ENCODE assay signal across 25 cellular contexts in genomic region chr7:25026156-25026555, GRCh38. TPM values are rescaled to one million over a fixed set of nuclear protein-coding genes. Genes with fewer than 3 reads are reported as not detected.
DNase-seq lines count a peak whose midpoint lies in the region; ATAC-seq and TF ChIP-seq lines count a peak whose summit lies in the region.
"Had no signal": no experiment of that assay in that cellular context is flagged by ENCODE, and none has a peak within 500 bp of the region (broad histone marks: within the 10 kb centered on the region; RNA-seq: fewer than 3 reads in every experiment).

No MANE protein-coding gene starts in this region.

- dilution Hi-C loops in IMR-90 (cut with HindIII; ENCODE audit: low sequenced_read_pairs, unreplicated experiment): no loop called here

- TF ChIP-seq RAD21 in IMR-90 (IDR thresholded peaks at IDR 0.05; ENCODE audit: low read length): no peak

- ATAC-seq in IMR-90 (ENCODE audit: low read depth): no peak
- no peak for ATAC-seq in central memory CD8-positive, alpha-beta T cell (replicated peaks; ENCODE audit: extremely low read depth, poor library complexity, severe bottlenecking)
- no peak for ATAC-seq in omental fat pad (ENCODE audit: low FRiP score)
- ATAC-seq: activated CD4-positive, alpha-beta T cell treated with anti-CD3 and anti-CD28 coated beads for 36 hours; lower lobe of right lung; stimulated activated effector memory CD8-positive, alpha-beta T cell treated with anti-CD3 and anti-CD28 coated beads, Interleukin-12 subunit alpha, Interleukin-12 subunit beta, amount 100 ng/mL, for 72 hours had no signal

- H3K4me2 ChIP-seq in IMR-90 (ENCODE audit: low read depth, low read length): no peak overlapping the region; the same call in 1 of the 2 replicates
- H3K4me2 ChIP-seq: BLaER1 treated with 17β-estradiol and CSF1 and Interleukin-3, amounts not matched to agents 10 nM and 100 nM had no signal

- CTCF ChIA-PET in Calu3 (lab: Charles Lee) (interaction anchor here (1.2 to 1.9 kb wide), 6 partner anchors 13 to 200 kb away, joined by 3 to 16 read pairs (median 6); partner anchors contain the start of gene OSBPL3), IMR-90 (lab: Yijun Ruan, JAX) (interaction anchor here (1.5 kb wide), 1 partner anchor 47 kb away, joined by 4 read pairs; no protein-coding TSS in a partner anchor)

- H4K20me1 ChIP-seq in IMR-90 (ENCODE audit: insufficient read depth, low read length): no peaks in the 10 kb centered on the region
- H4K20me1 ChIP-seq: BLaER1 treated with 17β-estradiol and CSF1 and Interleukin-3, amounts not matched to agents 10 nM and 100 nM had no signal

- H2BK5ac ChIP-seq in IMR-90 (ENCODE audit: low read depth, low read length, poor library complexity, severe bottlenecking): peak overlapping the region; percentile 97

- peak overlapping the region; percentile 97 for H4K91ac ChIP-seq in IMR-90 (ENCODE audit: insufficient read depth, low read depth, low read length)

- no peaks in the 10 kb centered on the region for H3K9me3 Mint-ChIP-seq in Calu3 (ENCODE audit: low read depth, unreplicated experiment)
- H3K9me3 Mint-ChIP-seq in central memory CD8-positive, alpha-beta T cell: peaks cover 5% of the 10 kb centered on the region
- H3K9me3 Mint-ChIP-seq: activated T-cell treated with anti-CD3 and anti-CD28 coated beads, Interleukin-2, amount 50 U/mL, for 24 hours; stimulated activated effector memory CD8-positive, alpha-beta T cell treated with anti-CD3 and anti-CD28 coated beads, Interleukin-12 subunit alpha, Interleukin-12 subunit beta, amount 100 ng/mL, for 72 hours had no signal

- H3K27me3 Mint-ChIP-seq in Calu3 (ENCODE audit: unreplicated experiment): no peaks in the 10 kb centered on the region
- no peaks in the 10 kb centered on the region for H3K27me3 Mint-ChIP-seq in central memory CD8-positive, alpha-beta T cell
- H3K27me3 Mint-ChIP-seq: activated CD4-positive, alpha-beta T cell treated with anti-CD3 and anti-CD28 coated beads for 36 hours; activated T-cell treated with anti-CD3 and anti-CD28 coated beads, Interleukin-2, amount 50 U/mL, for 24 hours had no signal

- H3K18ac ChIP-seq in IMR-90 (ENCODE audit: low read depth, low read length): peak overlapping the region; percentile 87

- H2BK120ac ChIP-seq in IMR-90 (ENCODE audit: low read depth, low read length): peak overlapping the region; percentile 98

- no peak overlapping the region for H3K4me3 Mint-ChIP-seq in Calu3 (ENCODE audit: low read depth, unreplicated experiment)
- no peak overlapping the region for H3K4me3 Mint-ChIP-seq in central memory CD8-positive, alpha-beta T cell
- H3K4me3 Mint-ChIP-seq: activated CD4-positive, alpha-beta T cell treated with anti-CD3 and anti-CD28 coated beads for 36 hours; activated T-cell treated with anti-CD3 and anti-CD28 coated beads, Interleukin-2, amount 50 U/mL, for 24 hours; nephron; stimulated activated effector memory CD8-positive, alpha-beta T cell treated with anti-CD3 and anti-CD28 coated beads, Interleukin-12 subunit alpha, Interleukin-12 subunit beta, amount 100 ng/mL, for 72 hours had no signal

- POLR2A ChIA-PET in IMR-90 (lab: Charles Lee; ENCODE audit: unreplicated experiment): no interaction called here

- TF ChIP-seq CTCF in Calu3 (IDR thresholded peaks at IDR 0.05; ENCODE audit: unreplicated experiment) (no peak), IMR-90 (conservative IDR thresholded peaks at IDR 0.05; ENCODE audit: low read depth, low read length) (no peak), omental fat pad (IDR thresholded peaks at IDR 0.05) (no peak)

- peak overlapping the region; percentile 92 for H3K14ac ChIP-seq in IMR-90 (replicated peaks; ENCODE audit: low read depth, low read length)

- H3K23ac ChIP-seq in IMR-90 (ENCODE audit: low read depth, low read length): peak overlapping the region; percentile 97

- H2AFZ ChIP-seq in IMR-90 (replicated peaks; ENCODE audit: low read length, poor library complexity): peak overlapping the region; percentile 72

- peaks cover 14% of the 10 kb centered on the region for H3K9me1 ChIP-seq in IMR-90 (ENCODE audit: insufficient read depth, low read length)

- H2AK9ac ChIP-seq in IMR-90 (replicated peaks; ENCODE audit: low read depth, low read length, poor library complexity): peak overlapping the region; percentile 92

- H3K79me1 ChIP-seq in IMR-90 (ENCODE audit: low read depth in 1 of 2, low read length in 2 of 2): peaks cover 6 to 18% of the 10 kb centered on the region in 2 experiments; a peak in 3 of 4 replicates

- H3K56ac ChIP-seq in IMR-90 (ENCODE audit: extremely low read depth, insufficient read depth, low read length): peak overlapping the region; percentile 68; the same call in 1 of the 2 replicates

- peak overlapping the region; percentile 51 to 90 for H4K8ac ChIP-seq in IMR-90 (ENCODE audit: low read depth in 2 of 2, low read length in 2 of 2)

- H3K4me1 ChIP-seq in IMR-90 (ENCODE audit: control insufficient read depth, insufficient read depth, low read length): peaks cover 19% of the 10 kb centered on the region
- H3K4me1 ChIP-seq: lower lobe of right lung, upper lobe of left lung had no signal

- in situ Hi-C loops in IMR-90 (cut with MboI; ENCODE audit: low sequenced_read_pairs): no loop called here

- peak overlapping the region; percentile 87 for H2AK5ac ChIP-seq in IMR-90 (ENCODE audit: low read depth, low read length)

- peak overlapping the region; percentile 86 for H2BK15ac ChIP-seq in IMR-90 (ENCODE audit: low read depth, low read length)

- H3K9ac ChIP-seq in IMR-90 (ENCODE audit: low read depth, low read length): no peak overlapping the region; the same call in 1 of the 2 replicates
- H3K9ac ChIP-seq: BLaER1 treated with 17β-estradiol and CSF1 and Interleukin-3, amounts not matched to agents 10 nM and 100 nM; parathyroid adenoma had no signal

- H3K27me3 ChIP-seq in IMR-90 (ENCODE audit: control insufficient read depth, insufficient read depth, low read length): no peaks in the 10 kb centered on the region
- H3K27me3 ChIP-seq: BLaER1 treated with 17β-estradiol and CSF1 and Interleukin-3, amounts not matched to agents 10 nM and 100 nM; upper lobe of left lung had no signal

- H3K4me1 Mint-ChIP-seq in Calu3 (ENCODE audit: low read depth, unreplicated experiment): peaks cover 71% of the 10 kb centered on the region
- H3K4me1 Mint-ChIP-seq in central memory CD8-positive, alpha-beta T cell: peaks cover 51% of the 10 kb centered on the region
- H3K4me1 Mint-ChIP-seq: nephron had no signal

- TF ChIP-seq POLR2A in IMR-90 (IDR thresholded peaks at IDR 0.05; ENCODE audit: low read depth, low read length): no peak

- peak overlapping the region; percentile 96 for H3K4ac ChIP-seq in IMR-90 (ENCODE audit: low read depth, low read length)

- no peak overlapping the region for H3K4me3 ChIP-seq in IMR-90 (ENCODE audit: insufficient read depth, low read depth, low read length)
- H3K4me3 ChIP-seq: BLaER1 treated with 17β-estradiol and CSF1 and Interleukin-3, amounts not matched to agents 10 nM and 100 nM; lower lobe of right lung; SK-N-MC; upper lobe of left lung had no signal

- peak overlapping the region; percentile 80 for H3K27ac Mint-ChIP-seq in Calu3 (ENCODE audit: unreplicated experiment)
- H3K27ac Mint-ChIP-seq in central memory CD8-positive, alpha-beta T cell (ENCODE audit: low read depth): peak overlapping the region; percentile 39
- H3K27ac Mint-ChIP-seq: activated CD4-positive, alpha-beta T cell treated with anti-CD3 and anti-CD28 coated beads for 36 hours; activated T-cell treated with anti-CD3 and anti-CD28 coated beads, Interleukin-2, amount 50 U/mL, for 24 hours; stimulated activated effector memory CD8-positive, alpha-beta T cell treated with anti-CD3 and anti-CD28 coated beads, Interleukin-12 subunit alpha, Interleukin-12 subunit beta, amount 100 ng/mL, for 72 hours had no signal

- H2BK20ac ChIP-seq in IMR-90 (ENCODE audit: low read depth, low read length): peak overlapping the region; percentile 99

- H4K5ac ChIP-seq in IMR-90 (ENCODE audit: low read depth, low read length): peak overlapping the region; percentile 63

- H3K36me3 ChIP-seq in IMR-90 (ENCODE audit: control insufficient read depth, insufficient read depth, low read length): no peaks in the 10 kb centered on the region
- H3K36me3 ChIP-seq: BLaER1 treated with 17β-estradiol and CSF1 and Interleukin-3, amounts not matched to agents 10 nM and 100 nM; lower lobe of right lung; upper lobe of left lung had no signal

- H3K36me3 Mint-ChIP-seq in Calu3 (ENCODE audit: insufficient read depth, unreplicated experiment): peaks cover 15% of the 10 kb centered on the region
- H3K36me3 Mint-ChIP-seq in central memory CD8-positive, alpha-beta T cell (ENCODE audit: insufficient read depth): peaks cover 2% of the 10 kb centered on the region

- H3K9me3 ChIP-seq in IMR-90 (ENCODE audit: control insufficient read depth, insufficient read depth, low read length): no peaks in the 10 kb centered on the region
- H3K9me3 ChIP-seq: lower lobe of right lung, upper lobe of left lung had no signal

- peak overlapping the region; percentile 95 for H3K27ac ChIP-seq in IMR-90 (ENCODE audit: insufficient read depth, low read length)
- H3K27ac ChIP-seq: BLaER1 treated with 17β-estradiol and CSF1 and Interleukin-3, amounts not matched to agents 10 nM and 100 nM; lower lobe of right lung; parathyroid adenoma; SK-N-MC; upper lobe of left lung had no signal

- BruUV-seq in Calu3 (replicated peaks; lab: Mats Ljungman, UMichigan) (no TSS peak), IMR-90 (replicated peaks; lab: Mats Ljungman, UMichigan) (no TSS peak)

- DNase-seq in Calu3 (no peak), IMR-90 (no peak), iPS-NIHi7 (ENCODE audit: extremely low spot score) (peak; percentile 71), LoVo (ENCODE audit: low spot score) (no peak), RPMI8226 (no peak), omental fat pad (ENCODE audit: low spot score) (no peak)
- no peak for DNase-seq in central memory CD8-positive, alpha-beta T cell (ENCODE audit: low spot score in 2 of 2)
- DNase-seq: activated CD4-positive, alpha-beta T cell treated with anti-CD3 and anti-CD28 coated beads for 36 hours; activated gamma-delta T cell treated with Interleukin-2 at 50 U/mL for 16 hours; activated T-cell treated with anti-CD3 and anti-CD28 coated beads, Interleukin-2, amount 50 U/mL, for 24 hours; COR-L47; HCEC 1CT; kidney glomerular epithelial cell; lower lobe of right lung; NCI-H1092 treated with DMSO at 0.1 percent for 48 hours; NCI-H2029; NCI-H69; right cardiac atrium; stimulated activated CD4-positive, alpha-beta T cell treated with anti-CD3 and anti-CD28 coated beads, Interleukin-4, amount 100 ng/mL, for 24 hours; upper lobe of left lung had no signal

- intact Hi-C loops in Calu3 (cut with micrococcal nuclease; ENCODE audit: unreplicated experiment) (loop anchor here (5.0 kb wide), 1 partner anchor 119 kb away; no protein-coding TSS in a partner anchor), IMR-90 (cut with micrococcal nuclease) (no loop called here)

- 100% methylated on average over 1 of the region's 3 CpGs; no CpG with 5 or more reads in 1 of the 2 experiments for WGBS in IMR-90 (ENCODE audit: extremely low coverage in 2 of 2, insufficient read length in 1 of 2), 2 experiments

RNA-seq across cellular contexts. Expression of gene OSBPL3, which starts 46.2 kb away (rescaled TPM):
- total RNA-seq in Calu3 (2022): 124 and 136 TPM in 2 replicates
- total RNA-seq in IMR-90 (2012; rRNA removed): 29.9 and 30.0 TPM in 2 replicates
- polyA plus RNA-seq in IMR-90 (2012; rRNA removed): 15.4 and 18.0 TPM in 2 replicates
- polyA plus RNA-seq in IMR-90 (2012; cell fraction: cytosol; rRNA removed): 4.0 and 4.9 TPM in 2 replicates
- polyA plus RNA-seq in IMR-90 (2012; cell fraction: nucleus; rRNA removed; ENCODE audit: low replicate concordance): 14.4 and 46.7 TPM in 2 replicates
- total RNA-seq in omental fat pad: 1 to 10 TPM; 4.3 to 8.6 (median 7.1) TPM
